ENCODE assay signal across 3 cellular contexts in the genomic region with DNA sequence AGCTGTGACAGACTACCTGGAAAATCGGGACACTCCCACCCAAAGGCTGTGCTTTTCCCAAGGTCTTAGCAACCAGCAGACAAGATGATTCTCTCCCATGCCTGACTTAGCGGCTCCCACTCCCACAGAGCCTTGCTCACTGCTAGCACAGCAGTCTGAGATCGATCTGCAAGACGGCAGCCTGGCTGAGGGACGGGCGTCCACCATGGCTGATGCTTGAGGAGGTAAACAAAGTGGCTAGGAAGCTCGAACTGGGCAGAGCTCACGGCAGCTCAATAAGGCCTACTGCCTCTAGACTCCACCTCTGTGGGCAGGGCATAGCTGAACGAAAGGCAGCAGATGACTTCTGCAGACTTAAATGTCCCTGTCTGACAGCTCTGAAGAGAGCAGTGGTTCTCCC.
"Had no signal": no experiment of that assay in that cellular context is flagged by ENCODE, and none has a peak within 500 bp of the region (broad histone marks: within the 10 kb centered on the region; RNA-seq: fewer than 3 reads in every experiment).

No MANE protein-coding gene starts in this region.

- H3K4me3 ChIP-seq: GM12878 had no signal

- ATAC-seq: GM12878 had no signal

- DNase-seq: GDM1, GF-D8 had no signal
